8 cellular contexts compared by ENCODE assay signal in genomic region chr17:39199673-39199985, GRCh38. TPM values are rescaled to one million over a fixed set of nuclear protein-coding genes. Genes with fewer than 3 reads are reported as not detected.
DNase-seq lines count a peak whose midpoint lies in the region; ATAC-seq and TF ChIP-seq lines count a peak whose summit lies in the region.

No MANE protein-coding gene starts in this region.

- no peaks in the 10 kb centered on the region for H3K9me2 ChIP-seq in SK-N-SH

- no peaks in the 10 kb centered on the region for H3K9me3 Mint-ChIP-seq in osteocyte (ENCODE audit: unreplicated experiment)

- H3K9me3 ChIP-seq in SK-N-SH (no peaks in the 10 kb centered on the region), OCI-LY3 (ENCODE audit: insufficient read depth, low read length) (no peaks in the 10 kb centered on the region)

- ATAC-seq in SK-N-SH treated with all-trans-retinoic acid at 6 μM for 48 hours (no peak), esophagus mucosa (peak; percentile 10), HG03342 (IDR thresholded peaks at IDR 0.05; ENCODE audit: unreplicated experiment) (no peak)

- H3K4me1 ChIP-seq in SK-N-SH (ENCODE audit: control insufficient read depth in 1 of 2, insufficient read depth in 2 of 2, low read depth in 1 of 2, low read length in 1 of 2), result peaks cover 26 to 43% of the 10 kb centered on the region in 2 experiments; a peak in 2 of 4 replicates
- H3K4me1 ChIP-seq in OCI-LY3 (ENCODE audit: low read length), result peaks cover 33% of the 10 kb centered on the region

- H3K79me2 ChIP-seq in SK-N-SH (ENCODE audit: insufficient read depth) (peaks cover 54% of the 10 kb centered on the region), OCI-LY3 (ENCODE audit: low read length) (peaks cover 42% of the 10 kb centered on the region)

- H3K4me2 ChIP-seq in SK-N-SH, result peak overlapping the region; percentile 97
- peak overlapping the region; percentile 99 for H3K4me2 ChIP-seq in OCI-LY3 (ENCODE audit: low read length)

- H3K4me3 ChIP-seq in SK-N-SH (ENCODE audit: low read depth in 2 of 2, low read length in 1 of 2) (peak overlapping the region; percentile 75 to 93), OCI-LY3 (ENCODE audit: low read length) (peak overlapping the region; percentile 99)

- TF ChIP-seq EP300 in SK-N-SH (IDR thresholded peaks at IDR 0.05; ENCODE audit: borderline replicate concordance in 1 of 2, low read depth in 1 of 2, low read length in 1 of 2), result no peak

- peaks cover 48% of the 10 kb centered on the region for H3K4me1 Mint-ChIP-seq in osteocyte (ENCODE audit: unreplicated experiment)

- TF ChIP-seq RAD21 in SK-N-SH (IDR thresholded peaks at IDR 0.05; ENCODE audit: low read length), result no peak

- peak overlapping the region; percentile 96 for H3K4me3 Mint-ChIP-seq in osteocyte (ENCODE audit: unreplicated experiment)

- H2AFZ ChIP-seq in SK-N-SH (ENCODE audit: low read depth), result peak overlapping the region; percentile 98
- peak overlapping the region; percentile 100 for H2AFZ ChIP-seq in OCI-LY3 (ENCODE audit: low read depth, low read length)

- H3K27me3 Mint-ChIP-seq in osteocyte (ENCODE audit: unreplicated experiment), result no peaks in the 10 kb centered on the region

- H3K9ac ChIP-seq in SK-N-SH (peak overlapping the region; percentile 98), OCI-LY3 (ENCODE audit: low read length) (peak overlapping the region; percentile 98)

- WGBS in SK-N-SH (ENCODE audit: low lambda C conversion rate), result 15% methylated on average over 14 of the region's 14 CpGs

- H3F3A ChIP-seq in SK-N-SH (replicated peaks; ENCODE audit: insufficient read depth), result peaks cover 43% of the 10 kb centered on the region

- H4K20me1 ChIP-seq in SK-N-SH (ENCODE audit: insufficient read depth) (peaks cover 32% of the 10 kb centered on the region), OCI-LY3 (ENCODE audit: insufficient read depth, low read length) (peaks cover 18% of the 10 kb centered on the region)

- DNase-seq in SK-N-SH (no peak), osteocyte (ENCODE audit: extremely low spot score, unreplicated experiment) (no peak), iPS-NIHi11 (ENCODE audit: low spot score) (no peak), EL (no peak)

- no peaks in the 10 kb centered on the region for H3K27me3 ChIP-seq in SK-N-SH (ENCODE audit: insufficient read depth)
- H3K27me3 ChIP-seq in OCI-LY3 (ENCODE audit: low read depth, low read length), result no peaks in the 10 kb centered on the region

- H3K36me3 ChIP-seq in SK-N-SH (replicated peaks in 1 of 2; ENCODE audit: control insufficient read depth in 1 of 2, insufficient read depth in 2 of 2, low read length in 1 of 2), result peaks cover 24 to 32% of the 10 kb centered on the region in 2 experiments
- peaks cover 35% of the 10 kb centered on the region for H3K36me3 ChIP-seq in OCI-LY3 (replicated peaks; ENCODE audit: low read depth, low read length)

- peak overlapping the region; percentile 99 for H3K27ac Mint-ChIP-seq in osteocyte (ENCODE audit: unreplicated experiment)

- CTCF ChIA-PET in SK-N-SH (lab: Yijun Ruan, JAX), result interaction anchor here (1.1 to 29.0 kb wide), 3 partner anchors 27 to 55 kb away, joined by 3 to 781 read pairs (median 96); no protein-coding TSS in a partner anchor

- no peak for TF ChIP-seq CTCF in SK-N-SH (IDR thresholded peaks at IDR 0.05)
- no peak for TF ChIP-seq CTCF in OCI-LY3 (IDR thresholded peaks at IDR 0.05; ENCODE audit: low read depth, low read length)
- no peak for TF ChIP-seq CTCF in osteocyte (IDR thresholded peaks at IDR 0.05)

- POLR2A ChIA-PET in SK-N-SH (lab: Yijun Ruan, JAX), result interaction anchor here (0.6 to 1.8 kb wide), 18 partner anchors 10 to 494 kb away, joined by 3 to 11 read pairs (median 4); partner anchors contain the start of genes ARL5C, LASP1NB, MED1 and MLLT6

- H3K27ac ChIP-seq in SK-N-SH (ENCODE audit: low read depth in 2 of 2, low read length in 1 of 2) (peak overlapping the region; percentile 94 to 99), OCI-LY3 (ENCODE audit: low read length) (peak overlapping the region; percentile 87)

- H3K36me3 Mint-ChIP-seq in osteocyte (ENCODE audit: unreplicated experiment), result peaks cover 25% of the 10 kb centered on the region

TF ChIP-seq in SK-N-SH, 30 proteins besides CTCF, POLR2A, EP300 and RAD21:
- TF ChIP-seq TAF1 (IDR thresholded peaks at IDR 0.05; ENCODE audit: borderline replicate concordance, low read depth, low read length) (peak; percentile 33; the same call in 1 of the 2 replicates), USF1 (IDR thresholded peaks at IDR 0.05; ENCODE audit: borderline replicate concordance, low read depth) (no peak), YY1 (IDR thresholded peaks at IDR 0.05; ENCODE audit: low read depth) (no peak), POLR2AphosphoS5 (IDR thresholded peaks at IDR 0.05; ENCODE audit: low read depth, low read length) (no peak)

TF ChIP-seq in SK-N-SH treated with all-trans-retinoic acid at 6 μM for 48 hours, 23 proteins besides CTCF, POLR2A, EP300 and RAD21:
- no peak for TF ChIP-seq CREB5 (CRISPR knock-in tag; IDR thresholded peaks at IDR 0.05; ENCODE audit: low read depth)
- no peak for TF ChIP-seq ZFP3 (CRISPR knock-in tag; IDR thresholded peaks at IDR 0.05)
TF ChIP-seq in SK-N-SH treated with all-trans-retinoic acid at 6 μM for 48 hours: peak in this region for 0.

RNA-seq across cellular contexts. Expression of gene RPL19, which starts 0.5 kb away (rescaled TPM):
- polyA plus RNA-seq in SK-N-SH (2012; rRNA removed), result 2,966 and 3,473 TPM in 2 replicates
- 3,628 and 3,647 TPM in 2 replicates for polyA plus RNA-seq in SK-N-SH (2012; cell fraction: cytosol; rRNA removed)
- polyA plus RNA-seq in SK-N-SH (2012; cell fraction: nucleus; rRNA removed), result 962 and 1,107 TPM in 2 replicates
- total RNA-seq in esophagus mucosa, result 1,581 TPM
- 1,528 and 1,579 TPM in 2 replicates for total RNA-seq in osteocyte

RNA-seq across cellular contexts. Expression of gene CACNB1, which starts 2.2 kb away (rescaled TPM):
- 7.2 and 7.4 TPM in 2 replicates for polyA plus RNA-seq in SK-N-SH (2012; rRNA removed)
- 1.9 and 3.2 TPM in 2 replicates for polyA plus RNA-seq in SK-N-SH (2012; cell fraction: cytosol; rRNA removed)
- polyA plus RNA-seq in SK-N-SH (2012; cell fraction: nucleus; rRNA removed), result 41.0 and 52.4 TPM in 2 replicates
- 2.0 TPM for total RNA-seq in esophagus mucosa
- total RNA-seq in osteocyte, result 15.4 and 17.9 TPM in 2 replicates

RNA-seq across cellular contexts. Expression of gene STAC2, which starts 26.1 kb away (rescaled TPM):
- 0.07 and 0.08 TPM in 2 replicates for polyA plus RNA-seq in SK-N-SH (2012; rRNA removed)
- 0.04 and 0.13 TPM in 2 replicates for polyA plus RNA-seq in SK-N-SH (2012; cell fraction: cytosol; rRNA removed)
- 0.10 and 0.23 TPM in 2 replicates for polyA plus RNA-seq in SK-N-SH (2012; cell fraction: nucleus; rRNA removed)
- total RNA-seq in esophagus mucosa (0.60 TPM), osteocyte (0.62 and 0.81 TPM in 2 replicates)

RNA-seq across cellular contexts. Expression of gene ARL5C, which starts 33.7 kb away (rescaled TPM):
- not detected in 2 replicates for polyA plus RNA-seq in SK-N-SH (2012; rRNA removed)
- polyA plus RNA-seq in SK-N-SH (2012; cell fraction: cytosol; rRNA removed), result not detected in 2 replicates
- 0.05 TPM in 1 of 2 replicates, not detected in the other for polyA plus RNA-seq in SK-N-SH (2012; cell fraction: nucleus; rRNA removed)
- total RNA-seq in esophagus mucosa (not detected), osteocyte (not detected in 2 replicates)

RNA-seq across cellular contexts. Expression of gene PLXDC1, which starts 48.2 kb away (rescaled TPM):
- polyA plus RNA-seq in SK-N-SH (2012; rRNA removed), result 1.5 and 2.4 TPM in 2 replicates
- 0.46 and 0.90 TPM in 2 replicates for polyA plus RNA-seq in SK-N-SH (2012; cell fraction: cytosol; rRNA removed)
- polyA plus RNA-seq in SK-N-SH (2012; cell fraction: nucleus; rRNA removed), result 5.0 and 9.6 TPM in 2 replicates
- 3.1 TPM for total RNA-seq in esophagus mucosa
- total RNA-seq in osteocyte, result 17.1 and 19.7 TPM in 2 replicates
